ENCODE assay signal across 7 cellular contexts in the genomic region with DNA sequence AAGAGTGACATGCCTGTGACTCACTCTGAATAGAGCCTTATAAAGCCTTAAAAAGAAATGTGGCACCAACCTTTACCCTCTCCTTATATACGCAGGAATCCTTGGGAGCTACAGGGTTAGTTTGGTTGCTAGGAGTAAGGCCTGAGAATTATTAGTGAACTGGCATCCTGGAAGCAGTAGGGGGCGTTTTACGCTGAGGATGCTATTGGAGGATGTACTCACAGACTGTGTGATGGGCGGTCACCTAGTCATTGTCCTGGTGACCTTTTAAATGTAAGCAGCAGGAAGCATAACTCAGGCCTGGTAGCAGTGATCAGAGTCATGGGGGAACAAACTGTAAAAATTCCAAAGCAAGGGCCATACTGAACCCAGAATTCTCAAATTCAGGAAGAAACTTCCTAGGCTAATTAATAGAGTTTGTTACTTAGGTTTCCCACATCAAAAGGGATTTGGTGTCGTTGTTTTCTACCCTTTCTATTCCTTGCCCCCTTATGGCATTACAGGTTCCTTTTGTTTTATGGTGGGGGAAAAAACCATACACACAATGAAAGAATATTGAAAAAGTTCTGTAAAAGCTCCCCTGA.
DNase-seq lines count a peak whose midpoint lies in the region; ATAC-seq, FAIRE-seq and TF ChIP-seq lines count a peak whose summit lies in the region.

No MANE protein-coding gene starts in this region.

- POLR2A ChIA-PET in HepG2 (lab: Yijun Ruan, JAX): no interaction called here

- H3K9me3 ChIP-seq in HepG2 (ENCODE audit: low read length): no peaks in the 10 kb centered on the region

- peak; percentile 60 for FAIRE-seq in HepG2 (lab: Jason Lieb, UNC)

- no peaks in the 10 kb centered on the region for H3K36me3 ChIP-seq in HepG2 (replicated peaks in 1 of 2; ENCODE audit: control insufficient read depth in 1 of 2, insufficient read depth in 2 of 2, low read length in 2 of 2)

- H3K4me2 ChIP-seq in HepG2 (ENCODE audit: low read depth, low read length): no peak overlapping the region

- in situ Hi-C loops in HepG2 (cut with HindIII; ENCODE audit: extremely low pct_ligation_motif_present, low pct_unique_long_range_greater_than_20kb): no loop called here

- TF ChIP-seq CTCF in HepG2 (CRISPR knock-in tag; IDR thresholded peaks at IDR 0.05): peak; percentile 55

- DNase-seq in ELF-1 (ENCODE audit: low read depth, low spot score): peak; percentile 82
- peak; percentile 19 for DNase-seq in HuH-7.5 (ENCODE audit: low spot score)
- peak; percentile 33 for DNase-seq in SKM-1 (lab: John Stamatoyannopoulos, UW; ENCODE audit: unreplicated experiment)
- peak; percentile 54 for DNase-seq in HepG2 (ENCODE audit: low spot score)
- no peak for DNase-seq in Ammon's horn (ENCODE audit: low spot score)
- DNase-seq in activated CD4-positive, alpha-beta T cell treated with anti-CD3 and anti-CD28 coated beads, Interleukin-2, amount 50 U/mL, for 4 hours: no peak

- peak; percentile 92 for ATAC-seq in HepG2
- ATAC-seq in HG03439 (IDR thresholded peaks at IDR 0.05; ENCODE audit: unreplicated experiment): no peak

- CTCF ChIA-PET in HepG2 (lab: Yijun Ruan, JAX; ENCODE audit: low intra/inter-chr PET ratio, low total read pairs): interaction anchor here (1.3 kb wide), 1 partner anchor 357 kb away, joined by 3 read pairs; no protein-coding TSS in a partner anchor

- no peak overlapping the region for H3K4me3 ChIP-seq in HepG2 (replicated peaks in 1 of 3; ENCODE audit: insufficient read depth in 1 of 3, low read depth in 2 of 3, low read length in 3 of 3)

- TF ChIP-seq EP300 in HepG2 (IDR thresholded peaks at IDR 0.05; ENCODE audit: low read depth in 2 of 2, low read length in 2 of 2): no peak
- TF ChIP-seq EP300 in HepG2 (CRISPR knock-in tag; IDR thresholded peaks at IDR 0.05; ENCODE audit: borderline replicate concordance): no peak

- no peak for TF ChIP-seq RAD21 in HepG2 (CRISPR knock-in tag; IDR thresholded peaks at IDR 0.05)

- H2AFZ ChIP-seq in HepG2 (ENCODE audit: low read length): no peak overlapping the region

- WGBS in HepG2 (ENCODE audit: low lambda C conversion rate): 20% methylated on average over 5 of the region's 5 CpGs

- no peak overlapping the region for H3K27ac ChIP-seq in HepG2 (ENCODE audit: extremely low read length, insufficient read depth, low read length)

- H3K27me3 ChIP-seq in HepG2 (ENCODE audit: control insufficient read depth in 1 of 2, insufficient read depth in 2 of 2, low read length in 2 of 2): peaks cover 0 to 7% of the 10 kb centered on the region in 2 experiments; a peak in 1 of 5 replicates

- intact Hi-C loops in HepG2 (cut with micrococcal nuclease; ENCODE audit: unreplicated experiment): loop anchor here (5.0 kb wide), 1 partner anchor 356 kb away; the partner anchor contains the start of gene HOXB8

- no peaks in the 10 kb centered on the region for H4K20me1 ChIP-seq in HepG2 (ENCODE audit: insufficient read depth, low read length)

- no peak for TF ChIP-seq POLR2A in HepG2 (IDR thresholded peaks at IDR 0.05; ENCODE audit: insufficient read depth in 1 of 2, low read depth in 2 of 2, low read length in 2 of 2)

- H3K79me2 ChIP-seq in HepG2 (ENCODE audit: insufficient read depth, low read length): no peaks in the 10 kb centered on the region

- no peak overlapping the region for H3K9ac ChIP-seq in HepG2 (ENCODE audit: insufficient read depth, low read depth, low read length)

- no TSS peak for BruUV-seq in HepG2 (replicated peaks; lab: Mats Ljungman, UMichigan)

- no peaks in the 10 kb centered on the region for H3K4me1 ChIP-seq in HepG2 (ENCODE audit: insufficient read depth, low read length)

TF ChIP-seq in HepG2, 621 proteins besides CTCF, POLR2A, EP300 and RAD21:
- TF ChIP-seq NR2F6 (IDR thresholded peaks at IDR 0.05): no peak
- TF ChIP-seq NR2F6 (CRISPR knock-in tag; IDR thresholded peaks at IDR 0.05): 0 out of 2 replicates have a peak, but pooled peaks have one; percentile 8
- no peak for TF ChIP-seq ATF7-NPFF (CRISPR knock-in tag; IDR thresholded peaks at IDR 0.05; ENCODE audit: low read depth)
TF ChIP-seq in HepG2: peak in this region for 1.

Comparison
In these comparisons a context has a peak if more than half of its experiments do, and no peak if none do; other contexts are left out.
1. DNase-seq: peak in ELF-1 (single experiment), HuH-7.5 (single experiment), SKM-1 (single experiment) and HepG2 (single experiment); none in Ammon's horn (single experiment) and activated CD4-positive, alpha-beta T cell treated with anti-CD3 and anti-CD28 coated beads, Interleukin-2, amount 50 U/mL, for 4 hours (0 of 2).